ENCODE assay signal across 8 cellular contexts in genomic region chr19:38004100-38004504, GRCh38.
DNase-seq lines count a peak whose midpoint lies in the region; ATAC-seq and TF ChIP-seq lines count a peak whose summit lies in the region.

No MANE protein-coding gene starts in this region.

- H3K4me1 Mint-ChIP-seq in activated CD8-positive, alpha-beta T cell treated with anti-CD3 and anti-CD28 coated beads, Interleukin-2, amount 10 ng/mL, durations not matched to agents 7 days and 5 days (ENCODE audit: low read depth): no peaks in the 10 kb centered on the region

- CTCF ChIA-PET in RWPE1 (lab: Yijun Ruan, JAX): interaction anchor here (0.6 to 1.5 kb wide), 3 partner anchors 14 to 103 kb away, joined by 3 to 6 read pairs (median 3); no protein-coding TSS in a partner anchor
- CTCF ChIA-PET in activated CD8-positive, alpha-beta T cell treated with anti-CD3 and anti-CD28 coated beads, Interleukin-2, amount 10 ng/mL, durations not matched to agents 7 days and 5 days (lab: Charles Lee): interaction anchor here (1.3 to 1.5 kb wide), 2 partner anchors 12 to 44 kb away, joined by 4 to 5 read pairs; no protein-coding TSS in a partner anchor

- H3K4me1 ChIP-seq in foreskin keratinocyte: peaks cover 19% of the 10 kb centered on the region

- H3K9me3 Mint-ChIP-seq in activated CD8-positive, alpha-beta T cell treated with anti-CD3 and anti-CD28 coated beads, Interleukin-2, amount 10 ng/mL, durations not matched to agents 7 days and 5 days (ENCODE audit: insufficient read depth): no peaks in the 10 kb centered on the region

- H3K27ac ChIP-seq in RWPE1: peak overlapping the region; percentile 98
- peak overlapping the region; percentile 77 for H3K27ac ChIP-seq in foreskin keratinocyte
- peak overlapping the region; percentile 9 to 91 (median 85) for H3K27ac ChIP-seq in skin epidermis

- DNase-seq in RWPE1 (ENCODE audit: low spot score) (no peak), foreskin keratinocyte (no peak), COLO829 (ENCODE audit: low spot score) (no peak), SKM-1 (lab: John Stamatoyannopoulos, UW; ENCODE audit: unreplicated experiment) (no peak)
- DNase-seq in activated CD8-positive, alpha-beta T cell treated with anti-CD3 and anti-CD28 coated beads, Interleukin-2, amount 10 ng/mL, durations not matched to agents 7 days and 5 days: no peak

- peak; percentile 2 for ATAC-seq in GM18517 (IDR thresholded peaks at IDR 0.05; ENCODE audit: unreplicated experiment)
- peak; percentile 65 for ATAC-seq in foreskin keratinocyte
- ATAC-seq in GM21528 (IDR thresholded peaks at IDR 0.05; ENCODE audit: low FRiP score, unreplicated experiment): no peak
- ATAC-seq in activated CD8-positive, alpha-beta T cell treated with anti-CD3 and anti-CD28 coated beads, Interleukin-2, amount 10 ng/mL, durations not matched to agents 7 days and 5 days: no peak

- POLR2A ChIA-PET in RWPE1 (lab: Yijun Ruan, JAX; ENCODE audit: low non-redundant PET): interaction anchor here (0.6 to 2.1 kb wide), 6 partner anchors 11 to 511 kb away, joined by 3 to 8 read pairs (median 3); no protein-coding TSS in a partner anchor
- POLR2A ChIA-PET in activated CD8-positive, alpha-beta T cell treated with anti-CD3 and anti-CD28 coated beads, Interleukin-2, amount 10 ng/mL, durations not matched to agents 7 days and 5 days (lab: Charles Lee): no interaction called here

- no peaks in the 10 kb centered on the region for H3K27me3 ChIP-seq in foreskin keratinocyte

- TF ChIP-seq CTCF in RWPE1 (conservative IDR thresholded peaks at IDR 0.05; ENCODE audit: low read depth): no peak
- TF ChIP-seq CTCF in foreskin keratinocyte (conservative IDR thresholded peaks at IDR 0.05): no peak

- no peak overlapping the region for H3K27ac Mint-ChIP-seq in activated CD8-positive, alpha-beta T cell treated with anti-CD3 and anti-CD28 coated beads, Interleukin-2, amount 10 ng/mL, durations not matched to agents 7 days and 5 days

- no peaks in the 10 kb centered on the region for H3K27me3 Mint-ChIP-seq in activated CD8-positive, alpha-beta T cell treated with anti-CD3 and anti-CD28 coated beads, Interleukin-2, amount 10 ng/mL, durations not matched to agents 7 days and 5 days (ENCODE audit: low read depth)

- peak overlapping the region; percentile 11 to 38 (median 25) for H3K4me3 ChIP-seq in skin epidermis

- no peak overlapping the region for H3K4me3 Mint-ChIP-seq in activated CD8-positive, alpha-beta T cell treated with anti-CD3 and anti-CD28 coated beads, Interleukin-2, amount 10 ng/mL, durations not matched to agents 7 days and 5 days

- H3K36me3 Mint-ChIP-seq in activated CD8-positive, alpha-beta T cell treated with anti-CD3 and anti-CD28 coated beads, Interleukin-2, amount 10 ng/mL, durations not matched to agents 7 days and 5 days (ENCODE audit: low read depth): no peaks in the 10 kb centered on the region

Comparison
In these comparisons a context has a peak if more than half of its experiments do, and no peak if none do; other contexts are left out.
1. ATAC-seq: peak in GM18517 (single experiment) and foreskin keratinocyte (single experiment); none in GM21528 (single experiment) and activated CD8-positive, alpha-beta T cell treated with anti-CD3 and anti-CD28 coated beads, Interleukin-2, amount 10 ng/mL, durations not matched to agents 7 days and 5 days (single experiment).
2. Peak in every context shown above with its lines, with median percentiles within 50 percentile points of each other: H3K27ac ChIP-seq.